In the genomic region with DNA sequence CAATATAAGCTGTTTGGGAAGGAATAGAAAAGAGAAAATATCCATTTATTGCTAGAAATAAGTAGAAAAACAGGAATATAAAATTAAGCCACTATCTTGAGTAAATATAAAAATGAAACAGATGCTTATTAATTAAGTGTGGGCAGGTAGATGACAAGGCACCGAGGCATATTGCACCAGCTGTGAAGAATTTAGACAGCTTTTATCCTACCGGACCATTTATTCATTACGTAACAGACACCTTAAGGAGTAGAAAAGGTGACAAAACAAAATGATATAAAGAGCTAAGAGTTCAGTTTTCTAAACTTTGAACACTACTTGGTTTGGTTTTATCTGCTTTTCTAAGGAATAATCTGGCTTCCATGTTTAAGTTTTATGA, we compare ENCODE assay signal across 10 cellular contexts.
A peak's percentile ranks its signal among the peaks of the same experiment; 100 is the strongest.
DNase-seq lines count a peak whose midpoint lies in the region; ATAC-seq and TF ChIP-seq lines count a peak whose summit lies in the region.
"Had no signal": no experiment of that assay in that cellular context is flagged by ENCODE, and none has a peak within 500 bp of the region (broad histone marks: within the 10 kb centered on the region; RNA-seq: fewer than 3 reads in every experiment).

No MANE protein-coding gene starts in this region.

- H4K20me1 ChIP-seq in Karpas-422 (ENCODE audit: insufficient read depth, low read depth, low read length) = no peaks in the 10 kb centered on the region

- H3K9ac ChIP-seq in Karpas-422 (ENCODE audit: low read length) = no peak overlapping the region

- H3K4me3 ChIP-seq in Karpas-422 (ENCODE audit: low read length) = 0 out of 2 replicates have a peak overlapping the region, but pooled peaks have one; percentile 20
- peak overlapping the region; percentile 34 to 42 (median 36) for H3K4me3 ChIP-seq in esophagus muscularis mucosa
- peak overlapping the region; percentile 17 for H3K4me3 ChIP-seq in skeletal muscle cell (ENCODE audit: low read depth, low read length)

- H3K4me1 ChIP-seq in Karpas-422 (ENCODE audit: low read length) = no peaks in the 10 kb centered on the region
- no peaks in the 10 kb centered on the region for H3K4me1 ChIP-seq in esophagus muscularis mucosa
- H3K4me1 ChIP-seq: sigmoid colon had no signal

- TF ChIP-seq POLR2A in esophagus muscularis mucosa (IDR thresholded peaks at IDR 0.05; ENCODE audit: low read depth) = no peak

- intact Hi-C loops in esophagus muscularis mucosa (cut with DNase I) = no loop called here

- DNase-seq in Karpas-422 (no peak), esophagus muscularis mucosa (ENCODE audit: extremely low spot score) (no peak), skeletal muscle cell (ENCODE audit: low read depth) (no peak), cerebellar nuclear complex (lab: John Stamatoyannopoulos, UW) (no peak)
- DNase-seq: activated CD4-positive, alpha-beta T cell treated with anti-CD3 and anti-CD28 coated beads for 1 hour; NCI-H2227 treated with DMSO at 0.1 percent for 48 hours; sigmoid colon had no signal

- H3K27me3 ChIP-seq in Karpas-422 (ENCODE audit: low read length) (no peaks in the 10 kb centered on the region), esophagus muscularis mucosa (no peaks in the 10 kb centered on the region)
- H3K27me3 ChIP-seq: sigmoid colon had no signal

- no peaks in the 10 kb centered on the region for H3K79me2 ChIP-seq in Karpas-422 (ENCODE audit: low read length)

- no peak overlapping the region for H2AFZ ChIP-seq in Karpas-422 (ENCODE audit: low read length)

- TF ChIP-seq CTCF in esophagus muscularis mucosa (IDR thresholded peaks at IDR 0.05) = no peak

- peak overlapping the region; percentile 43 for H3K4me2 ChIP-seq in Karpas-422 (ENCODE audit: low read depth, low read length, poor library complexity, severe bottlenecking)

- TF ChIP-seq EP300 in esophagus muscularis mucosa (IDR thresholded peaks at IDR 0.05) = no peak

- H3K27ac ChIP-seq in Karpas-422 (ENCODE audit: low read length) = no peak overlapping the region
- no peak overlapping the region for H3K27ac ChIP-seq in esophagus muscularis mucosa (replicated peaks in 1 of 4)
- H3K27ac ChIP-seq: sigmoid colon had no signal

- peaks cover 17% of the 10 kb centered on the region for H3K9me3 ChIP-seq in Karpas-422 (ENCODE audit: low read length)
- H3K9me3 ChIP-seq in esophagus muscularis mucosa = no peaks in the 10 kb centered on the region
- H3K9me3 ChIP-seq: sigmoid colon had no signal

- H3K36me3 ChIP-seq in Karpas-422 (ENCODE audit: insufficient read depth, low read length) (no peaks in the 10 kb centered on the region), esophagus muscularis mucosa (no peaks in the 10 kb centered on the region)
- H3K36me3 ChIP-seq: sigmoid colon had no signal

- ATAC-seq in GM21576 (IDR thresholded peaks at IDR 0.05; ENCODE audit: unreplicated experiment) (peak; percentile 11), GM18519 (IDR thresholded peaks at IDR 0.05; ENCODE audit: low FRiP score, unreplicated experiment) (no peak), GM21526 (IDR thresholded peaks at IDR 0.05; ENCODE audit: low FRiP score, unreplicated experiment) (no peak)

- WGBS in esophagus muscularis mucosa = 38% methylated on average over 3 of the region's 3 CpGs

- H3K9me2 ChIP-seq in Karpas-422 (replicated peaks; ENCODE audit: insufficient read depth, low read length) = no peaks in the 10 kb centered on the region
